ENCODE assay signal across 8 cellular contexts in genomic region chr6:121430514-121431460, GRCh38. TPM values are rescaled to one million over a fixed set of nuclear protein-coding genes. Genes with fewer than 3 reads are reported as not detected.
DNase-seq lines count a peak whose midpoint lies in the region; ATAC-seq, FAIRE-seq and TF ChIP-seq lines count a peak whose summit lies in the region.

No MANE protein-coding gene starts in this region.

- H3K4me2 ChIP-seq in HCT116 (ENCODE audit: low read length), result no peak overlapping the region

- H3K36me3 Mint-ChIP-seq in CD14-positive monocyte, result no peaks in the 10 kb centered on the region

- CTCF ChIA-PET in HCT116 (lab: Charles Lee), result interaction anchor here (1.1 to 3.3 kb wide), 3 partner anchors 419 to 754 kb away, joined by 4 to 25 read pairs (median 7); no protein-coding TSS in a partner anchor

- no TSS peak for BruUV-seq in HCT116 (replicated peaks; lab: Mats Ljungman, UMichigan)

- WGBS in iPS DF 6.9 (ENCODE audit: insufficient coverage, insufficient read length), result no CpG with 5 or more reads among the region's 10 CpGs

- peaks cover 3% of the 10 kb centered on the region for H3K79me2 ChIP-seq in ACC112 (ENCODE audit: control insufficient read depth, insufficient read depth, low read length, unreplicated experiment)
- H3K79me2 ChIP-seq in HCT116 (ENCODE audit: insufficient read depth, low read length), result no peaks in the 10 kb centered on the region

- H3K36me3 ChIP-seq in ACC112 (ENCODE audit: insufficient read depth, low read length) (no peaks in the 10 kb centered on the region), HCT116 (ENCODE audit: control insufficient read depth in 1 of 2, insufficient read depth in 2 of 2, low read length in 2 of 2) (no peaks in the 10 kb centered on the region), iPS DF 6.9 (ENCODE audit: control insufficient read depth, insufficient read depth, low read length) (no peaks in the 10 kb centered on the region)

- H3K4me1 ChIP-seq in ACC112 (ENCODE audit: control insufficient read depth, insufficient read depth, low read length, unreplicated experiment) (peaks cover 9% of the 10 kb centered on the region), HCT116 (ENCODE audit: control insufficient read depth in 1 of 2, insufficient read depth in 2 of 2, low read length in 2 of 2) (no peaks in the 10 kb centered on the region), iPS DF 6.9 (ENCODE audit: control insufficient read depth, insufficient read depth, low read length) (no peaks in the 10 kb centered on the region)

- H2AFZ ChIP-seq in ACC112 (ENCODE audit: low read length, unreplicated experiment) (peak overlapping the region; percentile 74), HCT116 (ENCODE audit: low read depth, low read length, poor library complexity, severe bottlenecking) (no peak overlapping the region)

- TF ChIP-seq CTCF in HCT116 (IDR thresholded peaks at IDR 0.05 in 2 of 3, conservative IDR thresholded peaks at IDR 0.05 in 1 of 3; ENCODE audit: borderline replicate concordance in 1 of 3, insufficient read depth in 1 of 3, low read depth in 2 of 3, low read length in 2 of 3), result peak; percentile 29 to 82 (median 74)
- TF ChIP-seq CTCF in WI38 (IDR thresholded peaks at IDR 0.05; ENCODE audit: low read depth, low read length), result peak; percentile 43; the same call in 1 of the 2 replicates
- no peak for TF ChIP-seq CTCF in CD14-positive monocyte (IDR thresholded peaks at IDR 0.05)

- no peaks in the 10 kb centered on the region for H4K20me1 ChIP-seq in HCT116 (ENCODE audit: insufficient read depth)

- intact Hi-C loops in HCT116 (cut with micrococcal nuclease) (loop anchor here (1.0 to 5.0 kb wide), 6 partner anchors 419 to 1102 kb away; no protein-coding TSS in a partner anchor), CD14-positive monocyte (cut with micrococcal nuclease) (no loop called here)

- DNase-seq in HCT116 (ENCODE audit: low read depth, low spot score) (peak; percentile 29), iPS DF 6.9 (ENCODE audit: low read depth, low spot score) (no peak), urothelium cell line (ENCODE audit: low spot score) (peak; percentile 15), NCI-H446 treated with DMSO at 0.1 percent for 48 hours (lab: John Stamatoyannopoulos, UW) (no peak), CD14-positive monocyte (ENCODE audit: low spot score) (no peak)

- no peak for TF ChIP-seq POLR2A in HCT116 (IDR thresholded peaks at IDR 0.05; ENCODE audit: borderline replicate concordance, extremely low read depth, insufficient read depth, insufficient read length)

- H3K27ac ChIP-seq in ACC112 (ENCODE audit: low read depth, low read length), result no peak overlapping the region
- H3K27ac ChIP-seq in HCT116 (ENCODE audit: low read depth, low read length), result no peak overlapping the region
- peak overlapping the region; percentile 81 for H3K27ac ChIP-seq in iPS DF 6.9 (ENCODE audit: low read length)

- H3K9me2 ChIP-seq in HCT116 (ENCODE audit: insufficient read depth), result no peaks in the 10 kb centered on the region

- POLR2A ChIA-PET in HCT116 (lab: Charles Lee), result no interaction called here

- no peak overlapping the region for H3K4me3 ChIP-seq in ACC112 (ENCODE audit: low read depth, low read length)
- H3K4me3 ChIP-seq in HCT116 (replicated peaks in 1 of 2; ENCODE audit: low read depth in 1 of 2, low read length in 2 of 2), result no peak overlapping the region
- no peak overlapping the region for H3K4me3 ChIP-seq in WI38 (ENCODE audit: low read depth, low read length)
- no peak overlapping the region for H3K4me3 ChIP-seq in iPS DF 6.9 (ENCODE audit: low read length)

- no peak overlapping the region for H3K27ac Mint-ChIP-seq in CD14-positive monocyte

- peaks cover 0 to 4% (median 0%) of the 10 kb centered on the region in 7 donors for H3K9me3 Mint-ChIP-seq in CD14-positive monocyte

- ATAC-seq in HCT116 (peak; percentile 46; the same call in 1 of the 2 replicates), GM18870 (IDR thresholded peaks at IDR 0.05; ENCODE audit: unreplicated experiment) (no peak)

- H3K9me3 ChIP-seq in HCT116 (ENCODE audit: control insufficient read depth in 1 of 2, insufficient read depth in 1 of 2, low read depth in 1 of 2, low read length in 2 of 2) (no peaks in the 10 kb centered on the region), iPS DF 6.9 (ENCODE audit: control insufficient read depth, insufficient read depth, low read length) (no peaks in the 10 kb centered on the region)

- H3K27me3 Mint-ChIP-seq in CD14-positive monocyte (ENCODE audit: low read depth in 3 of 3), result peaks cover 7 to 13% (median 8%) of the 10 kb centered on the region in 3 donors

- TF ChIP-seq RAD21 in HCT116 (IDR thresholded peaks at IDR 0.05; ENCODE audit: low read depth), result peak; percentile 92

- no peak overlapping the region for H3K9ac ChIP-seq in HCT116 (ENCODE audit: low read length)

- no peak for FAIRE-seq in urothelium cell line (lab: Jason Lieb, UNC)

- no peaks in the 10 kb centered on the region for H3K27me3 ChIP-seq in ACC112 (ENCODE audit: insufficient read depth, low read length)
- no peaks in the 10 kb centered on the region for H3K27me3 ChIP-seq in HCT116 (ENCODE audit: insufficient read depth, low read length)
- no peaks in the 10 kb centered on the region for H3K27me3 ChIP-seq in iPS DF 6.9 (ENCODE audit: control insufficient read depth, insufficient read depth, low read length)

- H3K4me1 Mint-ChIP-seq in CD14-positive monocyte, result no peaks in the 10 kb centered on the region

- RAD21 ChIA-PET in HCT116 (lab: Charles Lee; ENCODE audit: low non-redundant PET in 1 of 2, low total read pairs in 2 of 2, uncharacterized antibody in 2 of 2, unreplicated experiment in 2 of 2), result interaction anchor here (1.2 to 1.4 kb wide), 2 partner anchors 419 kb away, joined by 3 to 6 read pairs; no protein-coding TSS in a partner anchor

- no peak overlapping the region for H3K4me3 Mint-ChIP-seq in CD14-positive monocyte

TF ChIP-seq in HCT116, 20 proteins besides CTCF, POLR2A, EP300 and RAD21:
- TF ChIP-seq FOSL1 (IDR thresholded peaks at IDR 0.05; ENCODE audit: low read depth) (0 out of 2 replicates have a peak, but pooled peaks have one; percentile 5), EGR1 (IDR thresholded peaks at IDR 0.05; ENCODE audit: low read depth) (no peak)

RNA-seq across cellular contexts. Expression of gene GJA1, which starts 4.7 kb away (rescaled TPM):
- total RNA-seq in HCT116 (2021; ENCODE audit: unreplicated experiment), result 1.1 TPM
- not detected in 2 replicates for polyA plus RNA-seq in HCT116 (2012)
- not detected for polyA plus RNA-seq in CD14-positive monocyte

Comparison
In these comparisons a context has a peak if more than half of its experiments do, and no peak if none do; other contexts are left out.
1. DNase-seq: peak in HCT116 (single experiment) and urothelium cell line (single experiment); none in iPS DF 6.9 (single experiment), NCI-H446 treated with DMSO at 0.1 percent for 48 hours (single experiment) and CD14-positive monocyte (single experiment).